In genomic region chr1:156849151-156849496, GRCh38 we compare ENCODE assay signal across 1 cellular context.
TF ChIP-seq lines count a peak whose summit lies in the region.

No MANE protein-coding gene starts in this region.

TF ChIP-seq in WTC11, 78 proteins besides CTCF, POLR2A, EP300 and RAD21 (continued from another document):
- TF ChIP-seq ATF2 (CRISPR knock-in tag; IDR thresholded peaks at IDR 0.05; ENCODE audit: borderline replicate concordance, low read depth) (no peak), TP53 (CRISPR knock-in tag; IDR thresholded peaks at IDR 0.05) (no peak), USF2 (CRISPR knock-in tag; IDR thresholded peaks at IDR 0.05) (0 out of 2 replicates have a peak, but pooled peaks have one; percentile 20), NR1H2 (CRISPR knock-in tag; IDR thresholded peaks at IDR 0.05) (no peak)
TF ChIP-seq in WTC11: peak in this region for 1.
